15 cellular contexts compared by ENCODE assay signal in genomic region chr15:38646716-38647115, GRCh38.
"Had no signal": no experiment of that assay in that cellular context is flagged by ENCODE, and none has a peak within 500 bp of the region (broad histone marks: within the 10 kb centered on the region; RNA-seq: fewer than 3 reads in every experiment).

No MANE protein-coding gene starts in this region.

- H3K4me3 Mint-ChIP-seq: endodermal cell; T-helper 2 cell treated with Interferon-gamma antibody and Interleukin-4, amounts not matched to agents 5 μg/mL and 100 μg/mL, for 36 hours had no signal

- H3K36me3 ChIP-seq: adrenal gland, pancreas had no signal

- H3K27ac Mint-ChIP-seq: endodermal cell; T-helper 2 cell treated with Interferon-gamma antibody and Interleukin-4, amounts not matched to agents 5 μg/mL and 100 μg/mL, for 36 hours had no signal

- ATAC-seq: pancreas; stimulated activated naive CD8-positive, alpha-beta T cell treated with anti-CD3 and anti-CD28 coated beads, Interleukin-15, Interleukin-2, amounts not matched to agents 100 U/mL and 50 U/mL, for 24 hours had no signal

- DNase-seq: activated CD4-positive, CD25-positive, alpha-beta regulatory T cell treated with anti-CD3 and anti-CD28 coated beads, Interleukin-2, amount 50 U/mL, for 72 hours; activated gamma-delta T cell treated with Interleukin-2 at 50 U/mL for 16 hours; activated T-cell treated with anti-CD3 and anti-CD28 coated beads for 4 hours; adrenal gland; central memory CD4-positive, alpha-beta T cell; dermis blood vessel endothelial cell; endodermal cell; erythroblast; hippocampal formation; pancreas; stimulated activated CD4-positive, alpha-beta T cell treated with anti-CD3 and anti-CD28 coated beads, Interleukin-4, amount 100 ng/mL, for 1 hour; stimulated activated CD8-positive, alpha-beta memory T cell treated with anti-CD3 and anti-CD28 coated beads, Interleukin-4, amount 100 ng/mL, for 48 hours; stimulated activated naive CD8-positive, alpha-beta T cell treated with anti-CD3 and anti-CD28 coated beads, Interleukin-15, Interleukin-2, amounts not matched to agents 100 U/mL and 50 U/mL, for 24 hours; testis had no signal

- H3K4me3 ChIP-seq: adrenal gland, pancreas, testis had no signal

- H3K27ac ChIP-seq: adrenal gland, pancreas, testis had no signal

- H3K27me3 ChIP-seq: pancreas, testis had no signal

- H3K4me1 ChIP-seq: adrenal gland, pancreas, testis had no signal

- H3K9me3 ChIP-seq: adrenal gland, pancreas, testis had no signal
